1 cellular context compared by ENCODE assay signal in the genomic region with DNA sequence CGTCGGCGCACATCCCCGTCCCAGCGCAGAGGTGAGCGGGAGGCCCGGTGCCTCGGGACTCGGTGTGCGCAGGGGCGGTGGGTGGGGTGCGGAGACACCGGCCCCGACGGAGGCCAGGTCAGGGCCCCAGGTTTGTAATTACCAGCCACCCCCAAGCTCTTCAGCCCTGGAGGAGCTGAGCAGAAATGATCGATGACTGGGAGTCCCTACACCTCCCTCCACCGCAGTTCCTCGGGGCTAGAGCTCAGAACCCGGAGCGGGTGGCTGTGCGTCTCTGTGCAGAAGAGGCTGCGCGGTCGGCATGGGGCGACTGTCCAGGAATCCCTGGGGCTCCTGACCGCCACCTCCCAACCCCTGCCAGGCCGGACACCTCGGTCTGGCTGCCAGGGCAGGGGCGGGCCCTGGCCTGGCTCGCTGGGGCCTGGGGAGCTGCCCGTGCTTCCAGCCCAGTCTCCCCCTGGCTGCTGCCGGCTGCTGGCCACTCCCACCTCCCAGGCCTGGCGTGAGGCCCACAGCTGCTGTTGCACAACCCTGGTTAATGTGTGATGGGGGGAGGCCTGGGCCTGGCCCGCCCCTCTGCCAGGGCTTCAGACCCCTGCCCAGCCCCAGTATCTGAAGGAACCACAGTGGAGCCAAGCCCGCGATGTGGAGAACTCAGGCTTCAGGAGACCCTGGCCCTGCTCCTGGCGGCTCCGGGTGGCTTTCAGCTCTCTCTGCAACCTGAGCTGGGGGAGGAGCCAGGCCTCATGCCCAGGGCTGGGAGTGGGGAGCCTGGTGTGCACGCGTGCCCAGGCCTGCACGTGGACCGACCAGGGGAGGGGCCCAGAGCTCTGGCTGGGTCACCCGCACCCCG.
TF ChIP-seq lines count a peak whose summit lies in the region.

No MANE protein-coding gene starts in this region.

TF ChIP-seq in HCT116, 20 proteins besides CTCF, POLR2A, EP300 and RAD21 (continued from another document):
- TF ChIP-seq, protein P1, sequence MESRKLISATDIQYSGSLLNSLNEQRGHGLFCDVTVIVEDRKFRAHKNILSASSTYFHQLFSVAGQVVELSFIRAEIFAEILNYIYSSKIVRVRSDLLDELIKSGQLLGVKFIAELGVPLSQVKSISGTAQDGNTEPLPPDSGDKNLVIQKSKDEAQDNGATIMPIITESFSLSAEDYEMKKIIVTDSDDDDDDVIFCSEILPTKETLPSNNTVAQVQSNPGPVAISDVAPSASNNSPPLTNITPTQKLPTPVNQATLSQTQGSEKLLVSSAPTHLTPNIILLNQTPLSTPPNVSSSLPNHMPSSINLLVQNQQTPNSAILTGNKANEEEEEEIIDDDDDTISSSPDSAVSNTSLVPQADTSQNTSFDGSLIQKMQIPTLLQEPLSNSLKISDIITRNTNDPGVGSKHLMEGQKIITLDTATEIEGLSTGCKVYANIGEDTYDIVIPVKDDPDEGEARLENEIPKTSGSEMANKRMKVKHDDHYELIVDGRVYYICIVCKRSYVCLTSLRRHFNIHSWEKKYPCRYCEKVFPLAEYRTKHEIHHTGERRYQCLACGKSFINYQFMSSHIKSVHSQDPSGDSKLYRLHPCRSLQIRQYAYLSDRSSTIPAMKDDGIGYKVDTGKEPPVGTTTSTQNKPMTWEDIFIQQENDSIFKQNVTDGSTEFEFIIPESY (IDR thresholded peaks at IDR 0.05; ENCODE audit: extremely low read depth, insufficient replicate concordance, low read length), result no peak
- TF ChIP-seq EGR1 (IDR thresholded peaks at IDR 0.05; ENCODE audit: low read depth) (no peak), FOSL1 (IDR thresholded peaks at IDR 0.05; ENCODE audit: low read depth) (no peak), YY1 (IDR thresholded peaks at IDR 0.05; ENCODE audit: extremely low read depth, insufficient replicate concordance, low read depth, low read length) (no peak), CEBPB (IDR thresholded peaks at IDR 0.05; ENCODE audit: low read depth) (peak; percentile 99; the same call in 1 of the 2 replicates), ZNF274 (IDR thresholded peaks at IDR 0.05; ENCODE audit: low read depth, low read length) (no peak), SP1 (IDR thresholded peaks at IDR 0.05; ENCODE audit: low read depth) (no peak; the same call in 1 of the 2 replicates), CBX3 (IDR thresholded peaks at IDR 0.05; ENCODE audit: low read depth) (no peak), SIN3A (IDR thresholded peaks at IDR 0.05; ENCODE audit: low read depth) (peak; percentile 64; the same call in 1 of the 2 replicates), TCF7L2 (IDR thresholded peaks at IDR 0.05; ENCODE audit: borderline replicate concordance, extremely low read depth, insufficient read depth, insufficient read length) (peak; percentile 7), ELF1 (IDR thresholded peaks at IDR 0.05; ENCODE audit: borderline replicate concordance, low read depth) (no peak), POLR2AphosphoS5 (IDR thresholded peaks at IDR 0.05; ENCODE audit: low read depth, low read length) (no peak), EZH2phosphoT487 (IDR thresholded peaks at IDR 0.05; ENCODE audit: borderline replicate concordance) (no peak), ZFX (IDR thresholded peaks at IDR 0.05) (peak; percentile 94)
- TF ChIP-seq, protein P2, sequence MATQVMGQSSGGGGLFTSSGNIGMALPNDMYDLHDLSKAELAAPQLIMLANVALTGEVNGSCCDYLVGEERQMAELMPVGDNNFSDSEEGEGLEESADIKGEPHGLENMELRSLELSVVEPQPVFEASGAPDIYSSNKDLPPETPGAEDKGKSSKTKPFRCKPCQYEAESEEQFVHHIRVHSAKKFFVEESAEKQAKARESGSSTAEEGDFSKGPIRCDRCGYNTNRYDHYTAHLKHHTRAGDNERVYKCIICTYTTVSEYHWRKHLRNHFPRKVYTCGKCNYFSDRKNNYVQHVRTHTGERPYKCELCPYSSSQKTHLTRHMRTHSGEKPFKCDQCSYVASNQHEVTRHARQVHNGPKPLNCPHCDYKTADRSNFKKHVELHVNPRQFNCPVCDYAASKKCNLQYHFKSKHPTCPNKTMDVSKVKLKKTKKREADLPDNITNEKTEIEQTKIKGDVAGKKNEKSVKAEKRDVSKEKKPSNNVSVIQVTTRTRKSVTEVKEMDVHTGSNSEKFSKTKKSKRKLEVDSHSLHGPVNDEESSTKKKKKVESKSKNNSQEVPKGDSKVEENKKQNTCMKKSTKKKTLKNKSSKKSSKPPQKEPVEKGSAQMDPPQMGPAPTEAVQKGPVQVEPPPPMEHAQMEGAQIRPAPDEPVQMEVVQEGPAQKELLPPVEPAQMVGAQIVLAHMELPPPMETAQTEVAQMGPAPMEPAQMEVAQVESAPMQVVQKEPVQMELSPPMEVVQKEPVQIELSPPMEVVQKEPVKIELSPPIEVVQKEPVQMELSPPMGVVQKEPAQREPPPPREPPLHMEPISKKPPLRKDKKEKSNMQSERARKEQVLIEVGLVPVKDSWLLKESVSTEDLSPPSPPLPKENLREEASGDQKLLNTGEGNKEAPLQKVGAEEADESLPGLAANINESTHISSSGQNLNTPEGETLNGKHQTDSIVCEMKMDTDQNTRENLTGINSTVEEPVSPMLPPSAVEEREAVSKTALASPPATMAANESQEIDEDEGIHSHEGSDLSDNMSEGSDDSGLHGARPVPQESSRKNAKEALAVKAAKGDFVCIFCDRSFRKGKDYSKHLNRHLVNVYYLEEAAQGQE (IDR thresholded peaks at IDR 0.05; ENCODE audit: low read depth), result no peak
- TF ChIP-seq, protein P3, sequence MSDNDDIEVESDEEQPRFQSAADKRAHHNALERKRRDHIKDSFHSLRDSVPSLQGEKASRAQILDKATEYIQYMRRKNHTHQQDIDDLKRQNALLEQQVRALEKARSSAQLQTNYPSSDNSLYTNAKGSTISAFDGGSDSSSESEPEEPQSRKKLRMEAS (IDR thresholded peaks at IDR 0.05), result peak; percentile 93
- TF ChIP-seq, protein P4, sequence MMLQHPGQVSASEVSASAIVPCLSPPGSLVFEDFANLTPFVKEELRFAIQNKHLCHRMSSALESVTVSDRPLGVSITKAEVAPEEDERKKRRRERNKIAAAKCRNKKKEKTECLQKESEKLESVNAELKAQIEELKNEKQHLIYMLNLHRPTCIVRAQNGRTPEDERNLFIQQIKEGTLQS (IDR thresholded peaks at IDR 0.05), result no peak
TF ChIP-seq in HCT116: peak in this region for 5.
